Comparison of ENCODE assay signal across 21 cellular contexts in the genomic region with DNA sequence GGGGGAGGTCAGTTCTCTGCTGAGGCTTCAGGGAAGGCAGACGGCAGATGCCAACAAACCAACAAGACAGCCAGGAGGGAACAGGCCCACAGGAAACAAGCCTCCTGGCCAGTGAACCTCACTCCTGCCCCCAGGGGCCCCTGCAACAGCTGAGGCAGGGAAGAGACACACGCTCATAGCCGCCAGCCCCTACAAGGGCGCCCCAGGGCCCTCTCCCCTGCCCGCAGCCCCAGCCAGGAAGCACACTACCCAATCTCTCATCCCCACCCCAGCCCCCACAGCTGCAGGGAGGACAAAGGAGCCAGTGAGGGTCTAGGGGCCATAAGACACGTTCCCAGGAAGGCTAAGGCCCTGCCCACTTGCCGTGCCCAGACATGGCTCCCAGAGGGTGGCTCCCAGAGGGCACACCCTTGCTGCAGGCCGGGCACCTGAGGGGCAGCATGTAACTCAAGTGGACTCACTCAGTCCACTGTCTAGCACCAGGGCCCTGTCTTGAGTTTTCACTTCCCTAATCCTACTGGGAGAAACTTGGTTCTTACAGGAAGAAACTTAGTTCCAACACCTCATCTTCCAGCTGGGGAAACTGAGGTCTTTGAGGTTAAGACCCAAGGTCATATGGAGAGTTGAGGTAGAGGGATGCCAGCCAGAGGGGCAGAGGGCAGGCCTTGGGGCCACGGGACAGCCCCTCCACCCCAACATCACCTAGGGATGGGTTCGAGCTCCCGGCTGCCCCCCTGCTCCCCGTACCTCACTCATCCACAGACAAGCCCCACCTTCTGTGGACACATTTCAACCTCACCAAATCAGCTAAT. TPM values are rescaled to one million over a fixed set of nuclear protein-coding genes. Genes with fewer than 3 reads are reported as not detected.
DNase-seq lines count a peak whose midpoint lies in the region; ATAC-seq, FAIRE-seq and TF ChIP-seq lines count a peak whose summit lies in the region.
"Had no signal": no experiment of that assay in that cellular context is flagged by ENCODE, and none has a peak within 500 bp of the region (broad histone marks: within the 10 kb centered on the region; RNA-seq: fewer than 3 reads in every experiment).

No MANE protein-coding gene starts in this region.

- peaks cover 0 to 4% of the 10 kb centered on the region in 2 donors for H3K4me1 ChIP-seq in naive thymus-derived CD4-positive, alpha-beta T cell (ENCODE audit: control insufficient read depth in 2 of 2, insufficient read depth in 2 of 2, low read length in 2 of 2)
- H3K4me1 ChIP-seq in transverse colon: no peaks in the 10 kb centered on the region

- FAIRE-seq in GM12892 (lab: Jason Lieb, UNC): no peak
- FAIRE-seq: astrocyte had no signal

- DNase-seq in NCI-H2171 treated with DMSO at 0.1 percent for 48 hours (lab: John Stamatoyannopoulos, UW) (peak; percentile 29), NCI-H2171 (lab: John Stamatoyannopoulos, UW) (no peak), GM12865 (ENCODE audit: low read depth) (no peak), transverse colon (no peak), GM12892 (ENCODE audit: insufficient read length) (no peak)
- no peak for DNase-seq in activated T-helper 2 cell treated with anti-CD3 and anti-CD28 coated beads, Interferon-gamma antibody, Interleukin-2, Interleukin-4, amounts not matched to agents 10 μg/mL and 5 μg/mL and 100 μg/mL, durations not matched to agents 14 hours and 24 hours and 36 hours (ENCODE audit: low spot score)
- DNase-seq in naive thymus-derived CD4-positive, alpha-beta T cell: no peak
- no peak for DNase-seq in stimulated activated CD4-positive, alpha-beta T cell treated with anti-CD3 and anti-CD28 coated beads, Interleukin-2, amount 100 ng/mL, for 24 hours
- DNase-seq: 8988T; GF-D8; GOT3; naive B cell; NCI-H1105; NCI-H226; stimulated activated CD4-positive, alpha-beta T cell treated with anti-CD3 and anti-CD28 coated beads, Interleukin-4, amount 100 ng/mL, for 4 hours had no signal

- H3K9me3 ChIP-seq in naive thymus-derived CD4-positive, alpha-beta T cell (ENCODE audit: control insufficient read depth in 2 of 3, low read length in 3 of 3): no peaks in the 10 kb centered on the region
- no peaks in the 10 kb centered on the region for H3K9me3 ChIP-seq in transverse colon
- H3K9me3 ChIP-seq: left lung had no signal

- no peak for TF ChIP-seq EP300 in transverse colon (IDR thresholded peaks at IDR 0.05; ENCODE audit: low read depth)

- no peaks in the 10 kb centered on the region for H3K27me3 Mint-ChIP-seq in activated T-helper 2 cell treated with anti-CD3 and anti-CD28 coated beads, Interferon-gamma antibody, Interleukin-2, Interleukin-4, amounts not matched to agents 10 μg/mL and 5 μg/mL and 100 μg/mL, durations not matched to agents 14 hours and 24 hours and 36 hours (ENCODE audit: low read depth)
- no peaks in the 10 kb centered on the region for H3K27me3 Mint-ChIP-seq in naive thymus-derived CD4-positive, alpha-beta T cell
- H3K27me3 Mint-ChIP-seq: naive B cell had no signal

- no peaks in the 10 kb centered on the region for H3K36me3 Mint-ChIP-seq in activated T-helper 2 cell treated with anti-CD3 and anti-CD28 coated beads, Interferon-gamma antibody, Interleukin-2, Interleukin-4, amounts not matched to agents 10 μg/mL and 5 μg/mL and 100 μg/mL, durations not matched to agents 14 hours and 24 hours and 36 hours (ENCODE audit: low read depth)
- H3K36me3 Mint-ChIP-seq in naive thymus-derived CD4-positive, alpha-beta T cell: peaks cover 0 to 14% (median 0%) of the 10 kb centered on the region in 5 donors
- H3K36me3 Mint-ChIP-seq: naive B cell had no signal

- POLR2A ChIA-PET in naive thymus-derived CD4-positive, alpha-beta T cell (lab: Charles Lee): interaction anchor here (0.5 kb wide), 1 partner anchor 1998 kb away, joined by 3 read pairs; no protein-coding TSS in a partner anchor

- peak overlapping the region; percentile 79 for H3K4me3 Mint-ChIP-seq in activated T-helper 2 cell treated with anti-CD3 and anti-CD28 coated beads, Interferon-gamma antibody, Interleukin-2, Interleukin-4, amounts not matched to agents 10 μg/mL and 5 μg/mL and 100 μg/mL, durations not matched to agents 14 hours and 24 hours and 36 hours (ENCODE audit: low read depth)
- H3K4me3 Mint-ChIP-seq in naive thymus-derived CD4-positive, alpha-beta T cell: peak overlapping the region in 6 of 10 donors; percentile 16 to 95 (median 54)

- no peak for TF ChIP-seq POLR2A in transverse colon (IDR thresholded peaks at IDR 0.05)
- TF ChIP-seq POLR2A in GM12892 (IDR thresholded peaks at IDR 0.05; ENCODE audit: low read depth, low read length): no peak

- no peaks in the 10 kb centered on the region for H3K9me3 Mint-ChIP-seq in activated T-helper 2 cell treated with anti-CD3 and anti-CD28 coated beads, Interferon-gamma antibody, Interleukin-2, Interleukin-4, amounts not matched to agents 10 μg/mL and 5 μg/mL and 100 μg/mL, durations not matched to agents 14 hours and 24 hours and 36 hours
- H3K9me3 Mint-ChIP-seq in naive thymus-derived CD4-positive, alpha-beta T cell: no peaks in the 10 kb centered on the region
- H3K9me3 Mint-ChIP-seq: naive B cell had no signal

- in situ Hi-C loops in transverse colon (cut with MboI; ENCODE audit: low pct_ligation_motif_present in 1 of 4, low pct_unique_long_range_greater_than_20kb in 1 of 4, low sequenced_read_pairs in 3 of 4): no loop called here

- WGBS in transverse colon (ENCODE audit: low coverage in 1 of 2), 2 donors: 80 to 81% methylated on average over 1 to 11 of the region's 12 CpGs

- H3K4me1 Mint-ChIP-seq in activated T-helper 2 cell treated with anti-CD3 and anti-CD28 coated beads, Interferon-gamma antibody, Interleukin-2, Interleukin-4, amounts not matched to agents 10 μg/mL and 5 μg/mL and 100 μg/mL, durations not matched to agents 14 hours and 24 hours and 36 hours (ENCODE audit: low read depth): peaks cover 23% of the 10 kb centered on the region
- H3K4me1 Mint-ChIP-seq in naive thymus-derived CD4-positive, alpha-beta T cell: peaks cover 13 to 41% (median 16%) of the 10 kb centered on the region in 7 donors

- H3K36me3 ChIP-seq in naive thymus-derived CD4-positive, alpha-beta T cell (ENCODE audit: control insufficient read depth in 2 of 3, insufficient read depth in 3 of 3, low read length in 3 of 3): no peaks in the 10 kb centered on the region
- H3K36me3 ChIP-seq in transverse colon: no peaks in the 10 kb centered on the region

- H3K27ac Mint-ChIP-seq in activated T-helper 2 cell treated with anti-CD3 and anti-CD28 coated beads, Interferon-gamma antibody, Interleukin-2, Interleukin-4, amounts not matched to agents 10 μg/mL and 5 μg/mL and 100 μg/mL, durations not matched to agents 14 hours and 24 hours and 36 hours: peak overlapping the region; percentile 86
- H3K27ac Mint-ChIP-seq in naive thymus-derived CD4-positive, alpha-beta T cell: peak overlapping the region in 3 of 9 donors; percentile 25 to 96 (median 56)

- CTCF ChIA-PET in naive thymus-derived CD4-positive, alpha-beta T cell (lab: Charles Lee): interaction anchor here (0.8 kb wide), 1 partner anchor 19 kb away, joined by 3 read pairs; no protein-coding TSS in a partner anchor

- TF ChIP-seq CTCF in GM12865 (IDR thresholded peaks at IDR 0.05; ENCODE audit: insufficient read depth, low read depth, low read length, missing control alignments): no peak
- TF ChIP-seq CTCF in transverse colon (IDR thresholded peaks at IDR 0.05): no peak

- ATAC-seq in naive thymus-derived CD4-positive, alpha-beta T cell: no peak
- ATAC-seq: left lung, right cardiac atrium had no signal

- H3K4me3 ChIP-seq in GM12865 (ENCODE audit: low read depth, low read length) (peak overlapping the region; percentile 39), transverse colon (no peak overlapping the region)
- peak overlapping the region; percentile 26 for H3K4me3 ChIP-seq in naive thymus-derived CD4-positive, alpha-beta T cell (ENCODE audit: low read length)
- H3K4me3 ChIP-seq: left lung, SK-N-MC had no signal

- intact Hi-C loops in activated T-helper 2 cell treated with anti-CD3 and anti-CD28 coated beads, Interferon-gamma antibody, Interleukin-2, Interleukin-4, amounts not matched to agents 10 μg/mL and 5 μg/mL and 100 μg/mL, durations not matched to agents 14 hours and 24 hours and 36 hours (cut with micrococcal nuclease): no loop called here
- intact Hi-C loops in naive thymus-derived CD4-positive, alpha-beta T cell (cut with micrococcal nuclease): no loop called here
- intact Hi-C loops in transverse colon (cut with DNase I; ENCODE audit: low total_unique reads): no loop called here

- no peak overlapping the region for H3K27ac ChIP-seq in naive thymus-derived CD4-positive, alpha-beta T cell (ENCODE audit: low read depth, low read length)
- H3K27ac ChIP-seq in transverse colon: no peak overlapping the region
- H3K27ac ChIP-seq: left lung, SK-N-MC had no signal

- H3K27me3 ChIP-seq in naive thymus-derived CD4-positive, alpha-beta T cell (ENCODE audit: control insufficient read depth in 2 of 2, insufficient read depth in 2 of 2, low read length in 2 of 2): no peaks in the 10 kb centered on the region
- no peaks in the 10 kb centered on the region for H3K27me3 ChIP-seq in transverse colon
- H3K27me3 ChIP-seq: left lung had no signal

RNA-seq across cellular contexts. Expression of gene EMX1, which starts 37.3 kb away (rescaled TPM):
- total RNA-seq in activated T-helper 2 cell treated with anti-CD3 and anti-CD28 coated beads, Interferon-gamma antibody, Interleukin-2, Interleukin-4, amounts not matched to agents 10 μg/mL and 5 μg/mL and 100 μg/mL, durations not matched to agents 14 hours and 24 hours and 36 hours: not detected in 2 replicates
- not detected for total RNA-seq in naive thymus-derived CD4-positive, alpha-beta T cell
- polyA plus RNA-seq in naive thymus-derived CD4-positive, alpha-beta T cell: not detected
- 1 to 10 TPM in 3 of 4 donors, not detected in 1; 1.5 to 2.9 (median 2.7) TPM for total RNA-seq in transverse colon
- polyA plus RNA-seq in GM12892 (2012; ENCODE audit: missing spikeins): 0.66 TPM
- total RNA-seq: dermis microvascular lymphatic vessel endothelial cell, left lung, right cardiac atrium, urinary bladder had no signal
- polyA plus RNA-seq: urinary bladder had no signal

Comparison
In these comparisons a context has a peak if more than half of its experiments do, and no peak if none do; other contexts are left out.
1. H3K4me3 ChIP-seq: peak in GM12865 (single experiment) and naive thymus-derived CD4-positive, alpha-beta T cell (single experiment); none in transverse colon (0 of 4).